In genomic region chr20:17538517-17539170, GRCh38 we compare ENCODE assay signal across 9 cellular contexts. TPM values are rescaled to one million over a fixed set of nuclear protein-coding genes. Genes with fewer than 3 reads are reported as not detected.
DNase-seq lines count a peak whose midpoint lies in the region; ATAC-seq and TF ChIP-seq lines count a peak whose summit lies in the region.
"Had no signal": no experiment of that assay in that cellular context is flagged by ENCODE, and none has a peak within 500 bp of the region (broad histone marks: within the 10 kb centered on the region; RNA-seq: fewer than 3 reads in every experiment).

No MANE protein-coding gene starts in this region.

- H3K27me3 ChIP-seq in Panc1 (ENCODE audit: control insufficient read depth, insufficient read depth, low read length) (no peaks in the 10 kb centered on the region), right cardiac atrium (ENCODE audit: control insufficient read depth, insufficient read depth) (no peaks in the 10 kb centered on the region)

- in situ Hi-C loops in Panc1 (cut with HindIII; ENCODE audit: low pct_unique_long_range_greater_than_20kb, low sequenced_read_pairs), result no loop called here

- H3K9me3 Mint-ChIP-seq in osteocyte (ENCODE audit: unreplicated experiment), result no peaks in the 10 kb centered on the region
- H3K9me3 Mint-ChIP-seq: HFFc6 had no signal

- peak; percentile 39 to 66 for ATAC-seq in activated CD4-positive, CD25-positive, alpha-beta regulatory T cell treated with anti-CD3 and anti-CD28 coated beads, Interleukin-2, amount 50 U/mL, for 24 hours
- ATAC-seq in HG02571 (IDR thresholded peaks at IDR 0.05; ENCODE audit: unreplicated experiment), result peak; percentile 63
- ATAC-seq in Panc1, result no peak
- ATAC-seq in HG03521 (IDR thresholded peaks at IDR 0.05; ENCODE audit: unreplicated experiment), result no peak
- ATAC-seq in right cardiac atrium, result no peak

- H3K27ac ChIP-seq in Panc1 (ENCODE audit: low read length) (peak overlapping the region; percentile 48; the same call in 1 of the 2 replicates), right cardiac atrium (ENCODE audit: low read length) (no peak overlapping the region)

- H3K4me1 ChIP-seq in Panc1 (ENCODE audit: control insufficient read depth, insufficient read depth, low read length) (peaks cover 30% of the 10 kb centered on the region), right cardiac atrium (ENCODE audit: control insufficient read depth, insufficient read depth, low read length) (no peaks in the 10 kb centered on the region)

- no peaks in the 10 kb centered on the region for H3K27me3 Mint-ChIP-seq in osteocyte (ENCODE audit: unreplicated experiment)

- 74% methylated on average over 7 of the region's 7 CpGs for WGBS in right cardiac atrium

- H3K9me3 ChIP-seq in Panc1 (ENCODE audit: control insufficient read depth, insufficient read depth, low read depth, low read length) (no peaks in the 10 kb centered on the region), right cardiac atrium (ENCODE audit: control insufficient read depth, low read length) (no peaks in the 10 kb centered on the region)

- H3K36me3 Mint-ChIP-seq in osteocyte (ENCODE audit: unreplicated experiment), result no peaks in the 10 kb centered on the region

- peak overlapping the region; percentile 50 for H3K27ac Mint-ChIP-seq in osteocyte (ENCODE audit: unreplicated experiment)
- H3K27ac Mint-ChIP-seq: HFFc6 had no signal

- intact Hi-C loops in Panc1 (cut with micrococcal nuclease; ENCODE audit: unreplicated experiment), result loop anchor here (5.0 kb wide), 1 partner anchor 59 kb away; no protein-coding TSS in a partner anchor
- intact Hi-C loops in right cardiac atrium (cut with DNase I), result loop anchor here (5.0 to 10.0 kb wide), 6 partner anchors 34 to 366 kb away; partner anchors contain the start of gene DSTN (in 1 of the 4)

- CTCF ChIA-PET in Panc1 (lab: Charles Lee), result interaction anchor here (0.7 kb wide), 2 partner anchors 18 to 34 kb away, joined by 9 to 15 read pairs; no protein-coding TSS in a partner anchor

- H3K4me3 ChIP-seq in Panc1 (ENCODE audit: low read depth in 2 of 2, low read length in 2 of 2) (no peak overlapping the region), right cardiac atrium (ENCODE audit: low read length) (no peak overlapping the region)

- H3K36me3 ChIP-seq in Panc1 (ENCODE audit: control insufficient read depth, insufficient read depth, low read length), result no peaks in the 10 kb centered on the region

- POLR2A ChIA-PET in Panc1 (lab: Charles Lee), result interaction anchor here (0.8 kb wide), 1 partner anchor 31 kb away, joined by 3 read pairs; the partner anchor contains the start of gene DSTN

- TF ChIP-seq CTCF in Panc1 (IDR thresholded peaks at IDR 0.05) (no peak), osteocyte (IDR thresholded peaks at IDR 0.05) (no peak)

- no peak for DNase-seq in activated CD4-positive, CD25-positive, alpha-beta regulatory T cell treated with anti-CD3 and anti-CD28 coated beads, Interleukin-2, amount 50 U/mL, for 72 hours
- DNase-seq in Panc1 (ENCODE audit: low read depth, low spot score), result no peak
- DNase-seq in osteocyte (ENCODE audit: extremely low spot score, unreplicated experiment), result no peak
- no peak for DNase-seq in GM19240 (ENCODE audit: insufficient read length, low spot score)
- DNase-seq in right cardiac atrium, result no peak
- DNase-seq: HFFc6 had no signal

- BruUV-seq in Panc1 (replicated peaks; lab: Mats Ljungman, UMichigan), result no TSS peak

- H3K4me3 Mint-ChIP-seq in osteocyte (ENCODE audit: unreplicated experiment), result no peak overlapping the region
- H3K4me3 Mint-ChIP-seq: HFFc6 had no signal

- H3K4me1 Mint-ChIP-seq in osteocyte (ENCODE audit: unreplicated experiment), result peaks cover 65% of the 10 kb centered on the region

RNA-seq across cellular contexts. Expression of gene BFSP1, which starts 7.5 kb away (rescaled TPM):
- 6.9 TPM for total RNA-seq in Panc1 (2021; ENCODE audit: unreplicated experiment)
- 5.2 TPM for polyA plus RNA-seq in Panc1 (2012; ENCODE audit: insufficient read length)
- total RNA-seq in osteocyte, result 12.6 and 13.8 TPM in 2 replicates
- 1 to 10 TPM in 1 of 4 donors, under 1 TPM in 3; 0.64 to 1.8 (median 0.77) TPM for total RNA-seq in right cardiac atrium
- 0.59 TPM for polyA plus RNA-seq in right cardiac atrium

RNA-seq across cellular contexts. Expression of gene DSTN, which starts 31.2 kb away (rescaled TPM):
- total RNA-seq in Panc1 (2021; ENCODE audit: unreplicated experiment) (412 TPM), osteocyte (676 and 684 TPM in 2 replicates), right cardiac atrium (100 to 1,000 TPM; 720 to 770 (median 741) TPM)
- 381 TPM for polyA plus RNA-seq in Panc1 (2012; ENCODE audit: insufficient read length)
- polyA plus RNA-seq in right cardiac atrium, result 929 TPM

Comparison
In these comparisons a context has a peak if more than half of its experiments do, and no peak if none do; other contexts are left out.
1. ATAC-seq: peak in activated CD4-positive, CD25-positive, alpha-beta regulatory T cell treated with anti-CD3 and anti-CD28 coated beads, Interleukin-2, amount 50 U/mL, for 24 hours (2 of 2) and HG02571 (single experiment); none in Panc1 (single experiment), HG03521 (single experiment) and right cardiac atrium (0 of 2).